In the genomic region with DNA sequence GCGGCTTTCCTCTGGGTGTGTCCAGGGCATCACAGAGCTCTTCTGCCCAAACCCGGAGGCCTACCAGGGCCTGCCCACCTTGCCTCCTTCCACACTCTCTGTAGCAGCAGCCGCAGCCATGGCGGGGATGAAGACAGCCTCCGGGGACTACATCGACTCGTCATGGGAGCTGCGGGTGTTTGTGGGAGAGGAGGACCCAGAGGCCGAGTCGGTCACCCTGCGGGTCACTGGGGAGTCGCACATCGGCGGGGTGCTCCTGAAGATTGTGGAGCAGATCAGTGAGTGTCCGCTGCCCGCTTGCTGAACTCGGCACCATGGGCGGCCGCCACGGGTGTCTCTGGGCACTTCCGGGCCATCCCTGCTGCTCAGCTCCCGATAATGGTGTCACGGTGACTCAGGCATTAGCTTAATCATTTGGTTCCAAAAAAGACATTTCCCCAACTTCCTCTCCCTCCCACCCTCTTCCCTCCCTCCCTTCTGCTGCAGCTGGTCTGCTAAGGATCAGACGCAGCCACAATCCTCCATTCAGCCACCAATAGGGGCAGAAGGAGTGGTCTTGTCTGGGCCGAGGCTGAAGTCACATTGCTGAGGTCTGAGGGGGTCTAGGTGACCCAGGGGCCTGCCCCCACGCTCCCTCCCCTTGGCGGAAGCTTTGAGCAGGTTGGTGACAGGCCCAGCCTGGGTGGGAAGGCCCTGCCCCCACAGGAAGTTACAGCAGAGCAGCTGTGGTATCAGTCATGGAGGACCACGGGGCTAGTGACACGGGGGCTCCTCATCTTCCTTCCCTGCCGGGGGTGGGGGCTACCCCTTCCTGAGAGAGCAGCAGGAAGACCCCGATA, we compare ENCODE assay signal across 8 cellular contexts. TPM values are rescaled to one million over a fixed set of nuclear protein-coding genes. Genes with fewer than 3 reads are reported as not detected.
A peak's percentile ranks its signal among the peaks of the same experiment; 100 is the strongest.
DNase-seq lines count a peak whose midpoint lies in the region; ATAC-seq and TF ChIP-seq lines count a peak whose summit lies in the region.

No MANE protein-coding gene starts in this region.

- H3K4me1 ChIP-seq in subcutaneous abdominal adipose tissue (ENCODE audit: control insufficient read depth in 5 of 5, insufficient read depth in 5 of 5, low read length in 5 of 5) = peaks cover 0 to 47% (median 32%) of the 10 kb centered on the region in 5 donors

- peak overlapping the region; percentile 88 to 96 (median 94) for H3K4me3 Mint-ChIP-seq in naive thymus-derived CD8-positive, alpha-beta T cell

- peak; percentile 94 for DNase-seq in A172 (ENCODE audit: low spot score)
- DNase-seq in GM19240 (ENCODE audit: insufficient read length, low spot score) = peak; percentile 95
- DNase-seq in HUDEP-2 (lab: John Stamatoyannopoulos, UW; ENCODE audit: unreplicated experiment in 76 of 76) = peak in 61 of 76 experiments; percentile 8 to 81 (median 48)
- peak; percentile 56 for DNase-seq in activated CD4-positive, alpha-beta T cell treated with anti-CD3 and anti-CD28 coated beads for 1 hour
- DNase-seq in dorsolateral prefrontal cortex = peak in 2 of 10 donors; percentile 37 to 50
- DNase-seq in naive thymus-derived CD8-positive, alpha-beta T cell = peak; percentile 37 to 89 (median 70)
- DNase-seq in NCI-H2171 treated with DMSO at 0.1 percent for 48 hours (lab: John Stamatoyannopoulos, UW) = no peak

- H3K9ac ChIP-seq in subcutaneous abdominal adipose tissue (ENCODE audit: low read length in 5 of 5) = peak overlapping the region in 4 of 5 donors; percentile 72 to 85 (median 79)

- H3K4me3 ChIP-seq in dorsolateral prefrontal cortex (peak overlapping the region in 53 of 59 donors; percentile 4 to 60 (median 35)), subcutaneous abdominal adipose tissue (ENCODE audit: low read depth in 1 of 5, low read length in 5 of 5) (peak overlapping the region; percentile 59 to 67 (median 63))

- H3K36me3 Mint-ChIP-seq in naive thymus-derived CD8-positive, alpha-beta T cell = peaks cover 2 to 57% (median 4%) of the 10 kb centered on the region in 3 donors

- intact Hi-C loops in dorsolateral prefrontal cortex (cut with DNase I) = no loop called here

- POLR2A ChIA-PET in naive thymus-derived CD8-positive, alpha-beta T cell (lab: Charles Lee) = interaction anchor here (0.5 to 10.7 kb wide), 18 partner anchors 10 to 1555 kb away, joined by 3 to 290 read pairs (median 9); partner anchors contain the start of genes BAD, CATSPERZ, DNAJC4 and ESRRA

- peaks cover 0 to 48% (median 30%) of the 10 kb centered on the region in 5 donors for H3K36me3 ChIP-seq in subcutaneous abdominal adipose tissue (ENCODE audit: control insufficient read depth in 5 of 5, insufficient read depth in 5 of 5, low read length in 5 of 5)

- peak overlapping the region; percentile 89 to 97 (median 94) for H3K27ac Mint-ChIP-seq in naive thymus-derived CD8-positive, alpha-beta T cell

- H3K27me3 ChIP-seq in dorsolateral prefrontal cortex (no peaks in the 10 kb centered on the region), subcutaneous abdominal adipose tissue (ENCODE audit: control insufficient read depth in 5 of 5, insufficient read depth in 4 of 5, low read length in 5 of 5) (no peaks in the 10 kb centered on the region)

- H3K9me3 ChIP-seq in subcutaneous abdominal adipose tissue (ENCODE audit: control insufficient read depth in 5 of 5, low read length in 5 of 5) = no peaks in the 10 kb centered on the region

- TF ChIP-seq CTCF in dorsolateral prefrontal cortex (IDR thresholded peaks at IDR 0.05 in 54 of 56, conservative IDR thresholded peaks at IDR 0.05 in 2 of 56; ENCODE audit: low read depth in 1 of 56, partially characterized antibody in 56 of 56) = no peak

- H3K4me1 Mint-ChIP-seq in naive thymus-derived CD8-positive, alpha-beta T cell = peaks cover 26 to 63% (median 54%) of the 10 kb centered on the region in 4 donors

- no peaks in the 10 kb centered on the region for H3K9me3 Mint-ChIP-seq in naive thymus-derived CD8-positive, alpha-beta T cell

- H3K27ac ChIP-seq in dorsolateral prefrontal cortex (peak overlapping the region in 57 of 59 donors; percentile 23 to 91 (median 77)), subcutaneous abdominal adipose tissue (ENCODE audit: low read depth, low read length) (peak overlapping the region; percentile 75)

- peak; percentile 58 to 75 for ATAC-seq in naive thymus-derived CD8-positive, alpha-beta T cell

- no peaks in the 10 kb centered on the region for H3K27me3 Mint-ChIP-seq in naive thymus-derived CD8-positive, alpha-beta T cell

RNA-seq across cellular contexts. Expression of gene FERMT3, which starts 0.9 kb away (rescaled TPM):
- 15.1 and 18.7 TPM in 2 replicates for total RNA-seq in A172 (2014; rRNA removed; shearing (Covaris generic))
- 10 to 100 TPM in 39 of 120 experiments, 1 to 10 TPM in 81; 2.0 to 27.1 (median 8.4) TPM for total RNA-seq in dorsolateral prefrontal cortex
- total RNA-seq in naive thymus-derived CD8-positive, alpha-beta T cell = 100 to 1,000 TPM; 104 to 108 TPM
- 100 to 1,000 TPM; 125 to 149 (median 129) TPM for polyA plus RNA-seq in naive thymus-derived CD8-positive, alpha-beta T cell

RNA-seq across cellular contexts. Expression of gene TRPT1, which starts 18.5 kb away (rescaled TPM):
- 33.8 and 47.3 TPM in 2 replicates for total RNA-seq in A172 (2014; rRNA removed; shearing (Covaris generic))
- 10 to 100 TPM; 14.9 to 41.9 (median 27.8) TPM for total RNA-seq in dorsolateral prefrontal cortex
- 10 to 100 TPM; 40.2 to 41.0 TPM for total RNA-seq in naive thymus-derived CD8-positive, alpha-beta T cell
- 10 to 100 TPM; 47.2 to 54.2 (median 51.4) TPM for polyA plus RNA-seq in naive thymus-derived CD8-positive, alpha-beta T cell

RNA-seq across cellular contexts. Expression of gene NUDT22, which starts 18.6 kb away (rescaled TPM):
- total RNA-seq in A172 (2014; rRNA removed; shearing (Covaris generic)) = 49.3 and 71.5 TPM in 2 replicates
- total RNA-seq in dorsolateral prefrontal cortex = 10 to 100 TPM; 29.9 to 74.4 (median 43.4) TPM
- 10 to 100 TPM; 77.1 to 83.8 TPM for total RNA-seq in naive thymus-derived CD8-positive, alpha-beta T cell
- polyA plus RNA-seq in naive thymus-derived CD8-positive, alpha-beta T cell = 10 to 100 TPM; 43.4 to 50.4 (median 48.2) TPM

RNA-seq across cellular contexts. Expression of gene STIP1, which starts 21.5 kb away (rescaled TPM):
- 424 and 474 TPM in 2 replicates for total RNA-seq in A172 (2014; rRNA removed; shearing (Covaris generic))
- 100 to 1,000 TPM in 118 of 120 experiments, 10 to 100 TPM in 2; 90.1 to 461 (median 151) TPM for total RNA-seq in dorsolateral prefrontal cortex
- 100 to 1,000 TPM; 110 to 114 TPM for total RNA-seq in naive thymus-derived CD8-positive, alpha-beta T cell
- polyA plus RNA-seq in naive thymus-derived CD8-positive, alpha-beta T cell = 100 to 1,000 TPM in 1 of 3 donors, 10 to 100 TPM in 2; 59.4 to 132 (median 66.2) TPM

RNA-seq across cellular contexts. Expression of gene DNAJC4, which starts 22.9 kb away (rescaled TPM):
- total RNA-seq in A172 (2014; rRNA removed; shearing (Covaris generic)) = 3.0 and 12.0 TPM in 2 replicates
- total RNA-seq in dorsolateral prefrontal cortex = 10 to 100 TPM; 22.5 to 46.8 (median 32.3) TPM
- 10 to 100 TPM; 54.9 to 56.2 TPM for total RNA-seq in naive thymus-derived CD8-positive, alpha-beta T cell
- 10 to 100 TPM; 21.5 to 33.2 (median 30.9) TPM for polyA plus RNA-seq in naive thymus-derived CD8-positive, alpha-beta T cell
